Comparison of ENCODE assay signal across 8 cellular contexts in the genomic region with DNA sequence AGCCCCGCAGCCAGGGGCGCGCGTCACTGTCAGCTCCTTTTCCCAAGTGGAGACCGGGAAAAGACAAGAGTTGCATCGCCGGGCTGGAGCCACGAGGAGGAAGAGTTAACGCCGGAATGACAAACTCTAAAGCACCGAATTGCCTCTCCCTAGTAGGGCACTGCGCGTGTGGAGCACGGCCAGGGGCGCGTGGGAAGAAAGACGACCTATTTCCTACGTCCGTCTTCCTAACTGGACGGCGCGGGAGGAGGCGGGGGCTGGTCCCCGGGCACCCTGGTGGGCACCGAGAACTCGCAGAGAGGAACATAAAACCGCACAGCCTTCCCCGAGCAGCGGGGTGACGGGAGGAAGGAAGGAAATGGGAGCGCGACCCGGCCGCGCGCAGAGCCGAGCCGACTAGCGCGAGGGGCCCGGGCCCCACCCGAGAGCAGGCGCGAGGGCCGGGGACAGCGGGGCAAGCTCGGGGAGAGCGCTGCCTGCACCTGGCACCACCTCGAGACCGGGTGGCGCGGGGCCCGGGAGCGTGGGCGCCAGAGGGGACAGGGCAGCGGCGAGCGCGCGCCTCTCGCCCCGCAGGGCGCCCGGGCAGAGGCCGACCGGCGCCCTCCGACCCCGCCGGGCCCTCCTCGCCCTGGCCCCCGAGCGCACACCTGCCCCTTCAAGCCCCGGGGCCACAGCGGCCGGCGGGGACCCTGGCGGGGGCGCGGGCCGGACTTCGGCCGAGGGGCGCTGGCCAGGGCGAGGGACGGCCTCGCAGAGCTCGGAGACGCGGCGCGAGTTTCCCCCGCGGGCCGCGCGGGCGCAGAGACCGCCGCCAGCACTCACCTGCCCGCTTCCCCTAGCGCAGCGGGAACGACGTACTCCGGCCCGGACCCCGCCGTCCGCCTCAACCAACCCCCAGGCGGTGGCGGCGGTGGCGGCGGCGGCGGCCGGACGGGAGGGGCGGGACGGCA. TPM values are rescaled to one million over a fixed set of nuclear protein-coding genes. Genes with fewer than 3 reads are reported as not detected.
DNase-seq lines count a peak whose midpoint lies in the region; ATAC-seq and TF ChIP-seq lines count a peak whose summit lies in the region.

No MANE protein-coding gene starts in this region.

- H2AFZ ChIP-seq in parathyroid adenoma: peak overlapping the region; percentile 83

- peak overlapping the region; percentile 34 for H3K27ac ChIP-seq in SJCRH30
- H3K27ac ChIP-seq in parathyroid adenoma: peak overlapping the region; percentile 52
- peak overlapping the region; percentile 90 for H3K27ac ChIP-seq in urinary bladder (ENCODE audit: low read depth)

- H3K9ac ChIP-seq in adipocyte (ENCODE audit: low read length) (peak overlapping the region; percentile 86), parathyroid adenoma (no peak overlapping the region)

- H3K4me2 ChIP-seq in parathyroid adenoma (ENCODE audit: low read length): peak overlapping the region; percentile 90

- no peaks in the 10 kb centered on the region for H3K4me1 ChIP-seq in SJCRH30
- peaks cover 54% of the 10 kb centered on the region for H3K4me1 ChIP-seq in adipocyte (ENCODE audit: control insufficient read depth, insufficient read depth, low read length)
- peaks cover 6% of the 10 kb centered on the region for H3K4me1 ChIP-seq in parathyroid adenoma
- H3K4me1 ChIP-seq in urinary bladder (ENCODE audit: insufficient read depth): peaks cover 3% of the 10 kb centered on the region

- DNase-seq in AG20443 (ENCODE audit: low spot score): peak; percentile 79
- peak; percentile 46 to 55 for DNase-seq in SJCRH30
- DNase-seq in adipocyte (ENCODE audit: low read depth): peak; percentile 86
- peak; percentile 75 for DNase-seq in cardiac septum (ENCODE audit: low spot score)

- TF ChIP-seq CTCF in parathyroid adenoma (IDR thresholded peaks at IDR 0.05): no peak

- H3K27me3 ChIP-seq in SJCRH30: no peaks in the 10 kb centered on the region
- H3K27me3 ChIP-seq in adipocyte (replicated peaks; ENCODE audit: control insufficient read depth, insufficient read depth, low read length): no peaks in the 10 kb centered on the region
- no peaks in the 10 kb centered on the region for H3K27me3 ChIP-seq in parathyroid adenoma (ENCODE audit: control insufficient read depth, insufficient read depth, low read length)

- H3K36me3 ChIP-seq in SJCRH30 (no peaks in the 10 kb centered on the region), adipocyte (ENCODE audit: control insufficient read depth, insufficient read depth, low read length, severe bottlenecking) (no peaks in the 10 kb centered on the region), parathyroid adenoma (ENCODE audit: control insufficient read depth, insufficient read depth, low read length) (no peaks in the 10 kb centered on the region), urinary bladder (ENCODE audit: insufficient read depth) (no peaks in the 10 kb centered on the region)

- intact Hi-C loops in cardiac septum (cut with DNase I): no loop called here

- peak overlapping the region; percentile 80 for H3K4me3 ChIP-seq in SJCRH30
- H3K4me3 ChIP-seq in adipocyte (ENCODE audit: low read length): peak overlapping the region; percentile 91
- H3K4me3 ChIP-seq in parathyroid adenoma (ENCODE audit: low read depth, low read length): peak overlapping the region; percentile 67
- peak overlapping the region; percentile 99 for H3K4me3 ChIP-seq in urinary bladder (ENCODE audit: low read depth, low read length)

- H3K79me2 ChIP-seq in parathyroid adenoma: peaks cover 56% of the 10 kb centered on the region

- WGBS in urinary bladder: under 1% methylated on average over 121 of the region's 121 CpGs

- ATAC-seq in GM18907 (IDR thresholded peaks at IDR 0.05; ENCODE audit: unreplicated experiment) (peak; percentile 9), HG03280 (IDR thresholded peaks at IDR 0.05; ENCODE audit: unreplicated experiment) (peak; percentile 2)

- no peaks in the 10 kb centered on the region for H3K9me3 ChIP-seq in SJCRH30 (replicated peaks)
- H3K9me3 ChIP-seq in adipocyte (ENCODE audit: control insufficient read depth, low read length): no peaks in the 10 kb centered on the region
- no peaks in the 10 kb centered on the region for H3K9me3 ChIP-seq in parathyroid adenoma (ENCODE audit: control insufficient read depth, low read length)

RNA-seq across cellular contexts. Expression of a gene that starts 0.5 kb away (rescaled TPM):
- total RNA-seq in SJCRH30 (2014; rRNA removed; shearing (Covaris generic)): 72.6 and 79.4 TPM in 2 replicates
- 135 TPM for total RNA-seq in cardiac septum
- total RNA-seq in urinary bladder: 72.1 TPM
- polyA plus RNA-seq in urinary bladder: 68.6 TPM

RNA-seq across cellular contexts. Expression of a gene that starts 1.0 kb away (rescaled TPM):
- total RNA-seq in SJCRH30 (2014; rRNA removed; shearing (Covaris generic)): 17.5 and 18.6 TPM in 2 replicates
- total RNA-seq in cardiac septum (31.2 TPM), urinary bladder (74.9 TPM)
- polyA plus RNA-seq in urinary bladder: 18.6 TPM

Comparison
In these comparisons a context has a peak if more than half of its experiments do, and no peak if none do; other contexts are left out.
1. Peak in every context shown above with its lines: DNase-seq, ATAC-seq, H3K4me3 ChIP-seq and H3K27ac ChIP-seq.
2. H3K27ac ChIP-seq: peak in every context shown above with its lines; median percentile 90 in urinary bladder; 52 in parathyroid adenoma; 34 in SJCRH30.